ENCODE assay signal across 35 cellular contexts in the genomic region with DNA sequence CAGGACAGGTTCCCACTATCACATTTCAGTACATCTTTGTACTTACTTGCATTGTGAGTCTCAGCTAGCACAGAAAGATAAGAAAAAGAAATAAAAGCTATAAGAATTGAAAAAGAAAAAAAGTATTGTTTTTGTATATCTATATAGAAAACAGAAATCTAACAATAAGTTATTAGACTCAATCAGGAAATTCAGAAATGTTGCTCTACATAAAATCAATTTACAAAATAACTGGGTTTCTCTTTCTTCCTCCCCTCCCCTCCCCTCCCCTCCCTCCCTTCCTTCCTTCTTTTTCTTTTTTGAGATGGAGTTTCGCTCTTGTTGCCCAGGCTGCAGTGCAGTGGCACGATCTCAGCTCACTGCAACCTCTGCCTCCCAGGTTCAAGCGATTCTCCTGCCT. TPM values are rescaled to one million over a fixed set of nuclear protein-coding genes. Genes with fewer than 3 reads are reported as not detected.
"Had no signal": no experiment of that assay in that cellular context is flagged by ENCODE, and none has a peak within 500 bp of the region (broad histone marks: within the 10 kb centered on the region; RNA-seq: fewer than 3 reads in every experiment).

No MANE protein-coding gene starts in this region.

- H3K27ac ChIP-seq: adrenal gland, ascending aorta, body of pancreas, brain microvascular endothelial cell, breast epithelium, cardiac muscle cell had no signal

- H3K4me1 ChIP-seq: adrenal gland, ascending aorta, body of pancreas, breast epithelium had no signal

- H3K36me3 ChIP-seq: adrenal gland, ascending aorta, brain microvascular endothelial cell, breast epithelium, cardiac muscle cell had no signal

- H3K27me3 ChIP-seq: adrenal gland, ascending aorta, body of pancreas, brain microvascular endothelial cell had no signal

- FAIRE-seq: astrocyte, bronchial epithelial cell had no signal

- H3K9me3 ChIP-seq: adrenal gland, ascending aorta, body of pancreas had no signal

- DNase-seq: activated effector memory CD4-positive, alpha-beta T cell treated with anti-CD3 and anti-CD28 coated beads, Interleukin-2, amount 50 U/mL, for 16 hours; activated effector memory CD4-positive, alpha-beta T cell treated with Interleukin-2 at 50 U/mL for 16 hours; activated gamma-delta T cell; activated gamma-delta T cell treated with Interleukin-2 at 50 U/mL for 16 hours; activated naive CD4-positive, alpha-beta T cell; activated naive CD4-positive, alpha-beta T cell treated with anti-CD3 and anti-CD28 coated beads for 36 hours; activated naive CD4-positive, alpha-beta T cell treated with anti-CD3 and anti-CD28 coated beads, Interleukin-2, amount 10 ng/mL, durations not matched to agents 7 days and 5 days; activated naive CD4-positive, alpha-beta T cell treated with anti-CD3 and anti-CD28 coated beads, Interleukin-2, amount 50 U/mL, for 16 hours; activated naive CD4-positive, alpha-beta T cell treated with Interleukin-2 at 50 U/mL for 16 hours; activated naive CD8-positive, alpha-beta T cell treated with anti-CD3 and anti-CD28 coated beads for 36 hours; activated naive CD8-positive, alpha-beta T cell treated with anti-CD3 and anti-CD28 coated beads, Interleukin-2, amount 10 ng/mL, durations not matched to agents 7 days and 5 days; activated naive CD8-positive, alpha-beta T cell treated with anti-CD3 and anti-CD28 coated beads, Interleukin-2, amount 50 U/mL, for 24 hours; activated T-cell treated with anti-CD3 and anti-CD28 coated beads, Interleukin-2, amount 50 U/mL, for 1 hour; activated T-cell treated with anti-CD3 and anti-CD28 coated beads, Interleukin-2, amount 50 U/mL, for 24 hours; activated T-cell treated with anti-CD3 and anti-CD28 coated beads, Interleukin-2, amount 50 U/mL, for 4 hours; activated T-cell treated with anti-CD3 and anti-CD28 coated beads, Interleukin-2, amount 50 U/mL, for 48 hours; activated T-cell treated with anti-CD3 and anti-CD28 coated beads, Interleukin-2, amount 50 U/mL, for 72 hours; adrenal gland; amniotic stem cell; amygdala; anterior cingulate cortex; aorta; body of pancreas; brain microvascular endothelial cell; caudate nucleus; central memory CD4-positive, alpha-beta T cell; cerebellar nuclear complex had no signal

- H3K4me3 ChIP-seq: adrenal gland, ascending aorta, body of pancreas, breast epithelium, cardiac muscle cell had no signal

- ATAC-seq: activated naive CD4-positive, alpha-beta T cell treated with anti-CD3 and anti-CD28 coated beads, Interleukin-2, amount 50 U/mL, for 72 hours; activated naive CD8-positive, alpha-beta T cell treated with anti-CD3 and anti-CD28 coated beads, Interleukin-2, amount 50 U/mL, for 24 hours; activated T-cell treated with anti-CD3 and anti-CD28 coated beads, Interleukin-2, amount 50 U/mL, for 4 hours; activated T-cell treated with anti-CD3 and anti-CD28 coated beads, Interleukin-2, amount 50 U/mL, for 72 hours; activated T-helper 17 cell treated with anti-CD3 and anti-CD28 coated beads, Interleukin-2, amount 50 U/mL, for 72 hours; body of pancreas had no signal

RNA-seq across cellular contexts. Expression of a gene that starts 7.2 kb away (rescaled TPM):
- total RNA-seq: activated naive CD8-positive, alpha-beta T cell treated with anti-CD3 and anti-CD28 coated beads for 36 hours; activated naive CD8-positive, alpha-beta T cell treated with anti-CD3 and anti-CD28 coated beads, Interleukin-2, amount 10 ng/mL, durations not matched to agents 7 days and 5 days; activated T-helper 1 cell treated with anti-CD3 and anti-CD28 coated beads, Interleukin-12 subunit alpha, Interleukin-12 subunit beta, Interleukin-2, Interleukin-4 antibody, amounts not matched to agents 30 ng/mL and 10 ng/mL and 1 ng/mL, durations not matched to agents 14 hours and 24 hours and 36 hours; ascending aorta; bronchial epithelial cell had no signal
